Comparison of ENCODE assay signal across 21 cellular contexts in genomic region chr15:45948226-45948625, GRCh38.
DNase-seq lines count a peak whose midpoint lies in the region; ATAC-seq, FAIRE-seq and TF ChIP-seq lines count a peak whose summit lies in the region.
"Had no signal": no experiment of that assay in that cellular context is flagged by ENCODE, and none has a peak within 500 bp of the region (broad histone marks: within the 10 kb centered on the region; RNA-seq: fewer than 3 reads in every experiment).

No MANE protein-coding gene starts in this region.

- no peak overlapping the region for H2BK20ac ChIP-seq in H1 (ENCODE audit: low read length)

- H2AK5ac ChIP-seq in H1 (ENCODE audit: low read depth, low read length): no peak overlapping the region
- H2AK5ac ChIP-seq in neuronal stem cell (ENCODE audit: low read depth, low read length): no peak overlapping the region

- peak; percentile 63 for DNase-seq in activated CD4-positive, alpha-beta T cell treated with anti-CD3 and anti-CD28 coated beads, Interleukin-2, amount 10 ng/mL, durations not matched to agents 24 days and 14 days
- DNase-seq in activated CD4-positive, alpha-beta T cell treated with anti-CD3 and anti-CD28 coated beads, Interleukin-2, amount 50 U/mL, for 4 hours: no peak
- peak; percentile 33 for DNase-seq in MV-4-11 (lab: John Stamatoyannopoulos, UW)
- peak; percentile 13 to 45 for DNase-seq in H1 (ENCODE audit: low read depth in 1 of 2, low spot score in 2 of 2)
- no peak for DNase-seq in neuronal stem cell (ENCODE audit: low spot score)
- DNase-seq in OCI-M2 (lab: John Stamatoyannopoulos, UW; ENCODE audit: unreplicated experiment): no peak
- no peak for DNase-seq in stimulated activated CD4-positive, alpha-beta T cell treated with anti-CD3 and anti-CD28 coated beads, Interleukin-4, amount 100 ng/mL, for 24 hours
- no peak for DNase-seq in activated naive CD8-positive, alpha-beta T cell treated with anti-CD3 and anti-CD28 coated beads, Interleukin-2, amount 50 U/mL, for 24 hours
- DNase-seq: activated CD4-positive, alpha-beta T cell treated with anti-CD3 and anti-CD28 coated beads for 1 hour; activated T-cell treated with anti-CD3 and anti-CD28 coated beads, Interleukin-2, amount 50 U/mL, for 4 hours; brain microvascular endothelial cell; CD4-positive, alpha-beta T cell; GM23248; NCI-H1417 treated with DMSO at 0.1 percent for 48 hours; NCI-H524; right cardiac atrium; spleen; transverse colon had no signal

- peaks cover 2 to 16% (median 12%) of the 10 kb centered on the region in 4 experiments; a peak in 6 of 7 replicates for H3K4me1 ChIP-seq in H1 (replicated peaks in 1 of 4; ENCODE audit: control insufficient read depth in 3 of 4, insufficient read depth in 4 of 4, low read length in 3 of 4)
- H3K4me1 ChIP-seq in neuronal stem cell (ENCODE audit: control insufficient read depth in 2 of 2, insufficient read depth in 1 of 2, low read depth in 1 of 2, low read length in 2 of 2): peaks cover 0 to 8% of the 10 kb centered on the region in 2 donors
- H3K4me1 ChIP-seq: spleen, transverse colon had no signal

- H3K36me3 ChIP-seq in H1 (ENCODE audit: control insufficient read depth in 2 of 4, insufficient read depth in 4 of 4, low read length in 3 of 4) (no peaks in the 10 kb centered on the region), neuronal stem cell (replicated peaks in 1 of 2; ENCODE audit: control insufficient read depth in 2 of 2, insufficient read depth in 2 of 2, low read length in 2 of 2) (no peaks in the 10 kb centered on the region)
- H3K36me3 ChIP-seq: brain microvascular endothelial cell, spleen, transverse colon had no signal

- H3K14ac ChIP-seq in H1 (ENCODE audit: insufficient read length) (no peak overlapping the region), neuronal stem cell (ENCODE audit: low read length) (no peak overlapping the region)

- no peaks in the 10 kb centered on the region for H3K79me2 ChIP-seq in H1 (ENCODE audit: control insufficient read depth in 1 of 2, insufficient read depth in 2 of 2, low read length in 2 of 2)

- H3K9ac ChIP-seq in H1 (replicated peaks in 1 of 4; ENCODE audit: extremely low read depth in 1 of 4, low read depth in 3 of 4, low read length in 3 of 4) (no peak overlapping the region), neuronal stem cell (ENCODE audit: low read depth, low read length, poor library complexity) (no peak overlapping the region)
- H3K9ac ChIP-seq: GM23248 had no signal

- H2AFZ ChIP-seq in H1 (ENCODE audit: low read length): no peak overlapping the region
- H2AFZ ChIP-seq in neuronal stem cell (ENCODE audit: low read length): peak overlapping the region; percentile 36
- H2AFZ ChIP-seq: GM23248 had no signal

- TF ChIP-seq POLR2A in H1 (IDR thresholded peaks at IDR 0.05; ENCODE audit: control extremely low read depth in 1 of 2, low read depth in 2 of 2, low read length in 2 of 2): no peak

- no peak overlapping the region for H4K91ac ChIP-seq in H1 (replicated peaks; ENCODE audit: insufficient read length, low read length)
- no peak overlapping the region for H4K91ac ChIP-seq in neuronal stem cell (ENCODE audit: low read depth, low read length, poor library complexity)

- H3K27ac Mint-ChIP-seq in activated CD4-positive, alpha-beta T cell treated with anti-CD3 and anti-CD28 coated beads, Interleukin-2, amount 10 ng/mL, durations not matched to agents 24 days and 14 days: no peak overlapping the region
- H3K27ac Mint-ChIP-seq in activated naive CD8-positive, alpha-beta T cell treated with anti-CD3 and anti-CD28 coated beads, Interleukin-2, amount 50 U/mL, for 24 hours: no peak overlapping the region
- H3K27ac Mint-ChIP-seq: CD4-positive, alpha-beta T cell; IgD-negative memory B cell had no signal

- no peak for TF ChIP-seq CTCF in H1 (IDR thresholded peaks at IDR 0.05; ENCODE audit: control extremely low read depth in 1 of 3, insufficient read depth in 1 of 3, low read depth in 1 of 3, low read length in 3 of 3)

- 39% methylated on average over 3 of the region's 3 CpGs; no CpG with 5 or more reads in 1 of the 2 experiments for WGBS in H1 (ENCODE audit: extremely low coverage in 1 of 2, insufficient coverage in 1 of 2, insufficient read length in 1 of 2, insufficient replicate concordance in 2 of 2, low coverage in 1 of 2, low lambda C conversion rate in 2 of 2, missing lambda C conversion rate in 1 of 2), 2 experiments
- WGBS in neuronal stem cell (ENCODE audit: extremely low coverage in 2 of 2, insufficient read length in 2 of 2, insufficient replicate concordance in 1 of 2), 2 donors: no CpG with 5 or more reads among the region's 3 CpGs

- H4K5ac ChIP-seq in H1 (ENCODE audit: insufficient read length, low read depth, low read length): no peak overlapping the region

- H3K9me3 ChIP-seq in H1 (ENCODE audit: insufficient read depth in 2 of 2, low read depth in 1 of 2, low read length in 1 of 2): no peaks in the 10 kb centered on the region
- no peaks in the 10 kb centered on the region for H3K9me3 ChIP-seq in neuronal stem cell (replicated peaks in 1 of 2; ENCODE audit: control insufficient read depth in 2 of 2, insufficient read depth in 1 of 2, low read depth in 1 of 2, low read length in 2 of 2)
- H3K9me3 ChIP-seq: transverse colon had no signal

- H3K18ac ChIP-seq in H1 (ENCODE audit: extremely low read depth, low read length) (no peak overlapping the region), neuronal stem cell (ENCODE audit: low read length) (no peak overlapping the region)

- H3K23ac ChIP-seq in H1 (ENCODE audit: insufficient read length) (no peak overlapping the region), neuronal stem cell (ENCODE audit: low read depth, low read length, poor library complexity) (no peak overlapping the region)

- peaks cover 6% of the 10 kb centered on the region for H3K9me3 Mint-ChIP-seq in activated CD4-positive, alpha-beta T cell treated with anti-CD3 and anti-CD28 coated beads, Interleukin-2, amount 10 ng/mL, durations not matched to agents 24 days and 14 days
- no peaks in the 10 kb centered on the region for H3K9me3 Mint-ChIP-seq in activated naive CD8-positive, alpha-beta T cell treated with anti-CD3 and anti-CD28 coated beads, Interleukin-2, amount 50 U/mL, for 24 hours
- H3K9me3 Mint-ChIP-seq: activated T-cell treated with anti-CD3 and anti-CD28 coated beads, Interleukin-2, amount 50 U/mL, for 4 hours; neural crest cell had no signal

- H3K36me3 Mint-ChIP-seq in activated CD4-positive, alpha-beta T cell treated with anti-CD3 and anti-CD28 coated beads, Interleukin-2, amount 10 ng/mL, durations not matched to agents 24 days and 14 days (ENCODE audit: low read depth): no peaks in the 10 kb centered on the region
- no peaks in the 10 kb centered on the region for H3K36me3 Mint-ChIP-seq in activated naive CD8-positive, alpha-beta T cell treated with anti-CD3 and anti-CD28 coated beads, Interleukin-2, amount 50 U/mL, for 24 hours (ENCODE audit: low read depth)
- H3K36me3 Mint-ChIP-seq: IgD-negative memory B cell had no signal

- peak; percentile 36 for FAIRE-seq in H1 (lab: Jason Lieb, UNC)

- no peak for ATAC-seq in activated naive CD8-positive, alpha-beta T cell treated with anti-CD3 and anti-CD28 coated beads, Interleukin-2, amount 50 U/mL, for 24 hours
- ATAC-seq: activated T-cell treated with anti-CD3 and anti-CD28 coated beads, Interleukin-2, amount 50 U/mL, for 4 hours; right cardiac atrium had no signal

- intact Hi-C loops in activated CD4-positive, alpha-beta T cell treated with anti-CD3 and anti-CD28 coated beads, Interleukin-2, amount 10 ng/mL, durations not matched to agents 24 days and 14 days (cut with micrococcal nuclease): no loop called here

- no peaks in the 10 kb centered on the region for H3K27me3 Mint-ChIP-seq in activated CD4-positive, alpha-beta T cell treated with anti-CD3 and anti-CD28 coated beads, Interleukin-2, amount 10 ng/mL, durations not matched to agents 24 days and 14 days
- H3K27me3 Mint-ChIP-seq in activated naive CD8-positive, alpha-beta T cell treated with anti-CD3 and anti-CD28 coated beads, Interleukin-2, amount 50 U/mL, for 24 hours: no peaks in the 10 kb centered on the region
- H3K27me3 Mint-ChIP-seq: IgD-negative memory B cell had no signal

- no peak for TF ChIP-seq RAD21 in H1 (IDR thresholded peaks at IDR 0.05 in 1 of 2, conservative IDR thresholded peaks at IDR 0.05 in 1 of 2; ENCODE audit: low read depth in 2 of 2, low read length in 2 of 2)

- TF ChIP-seq EP300 in H1 (IDR thresholded peaks at IDR 0.05; ENCODE audit: borderline replicate concordance in 1 of 2, low read depth in 2 of 2, low read length in 2 of 2): no peak

- H3K4ac ChIP-seq in H1 (replicated peaks; ENCODE audit: insufficient read length, low read depth, low read length): no peak overlapping the region
- H3K4ac ChIP-seq in neuronal stem cell (ENCODE audit: low read length): no peak overlapping the region

- no peaks in the 10 kb centered on the region for H4K20me1 ChIP-seq in H1 (replicated peaks in 1 of 2; ENCODE audit: control insufficient read depth in 1 of 2, insufficient read depth in 2 of 2, low read length in 2 of 2)

- H3K27me3 ChIP-seq in H1 (replicated peaks in 1 of 4; ENCODE audit: control insufficient read depth in 3 of 4, extremely low read depth in 1 of 4, insufficient read depth in 3 of 4, low read length in 3 of 4) (no peaks in the 10 kb centered on the region), neuronal stem cell (ENCODE audit: control insufficient read depth in 3 of 3, insufficient read depth in 3 of 3, low read depth in 1 of 3, low read length in 3 of 3) (no peaks in the 10 kb centered on the region)
- H3K27me3 ChIP-seq: brain microvascular endothelial cell, spleen, transverse colon had no signal

- H2BK120ac ChIP-seq in H1 (replicated peaks; ENCODE audit: low read depth, low read length): no peak overlapping the region
- H2BK120ac ChIP-seq in neuronal stem cell (ENCODE audit: low read depth, low read length): no peak overlapping the region

- CTCF ChIA-PET in H1 (lab: Charles Lee; ENCODE audit: partially characterized antibody): no interaction called here

- H2BK5ac ChIP-seq in H1 (ENCODE audit: low read depth, low read length) (peak overlapping the region; percentile 85; the same call in 1 of the 2 replicates), neuronal stem cell (ENCODE audit: low read length) (no peak overlapping the region)

- H2BK15ac ChIP-seq in H1 (ENCODE audit: low read length) (no peak overlapping the region), neuronal stem cell (ENCODE audit: low read length) (no peak overlapping the region)

- H4K8ac ChIP-seq in H1 (ENCODE audit: extremely low read depth, insufficient read depth, low read length): no peak overlapping the region
- no peak overlapping the region for H4K8ac ChIP-seq in neuronal stem cell (ENCODE audit: low read depth, low read length)

- H3K4me2 ChIP-seq in H1 (ENCODE audit: insufficient read depth in 1 of 2, low read depth in 2 of 2, low read length in 2 of 2) (peak overlapping the region; percentile 48 to 81), neuronal stem cell (ENCODE audit: insufficient read depth, low read length, poor library complexity, severe bottlenecking) (no peak overlapping the region)

- H3K27ac ChIP-seq in H1 (ENCODE audit: low read depth, low read length) (no peak overlapping the region), neuronal stem cell (replicated peaks; ENCODE audit: low read length) (no peak overlapping the region)
- H3K27ac ChIP-seq: brain microvascular endothelial cell, GM23248, spleen, transverse colon had no signal

- H3K79me1 ChIP-seq in H1 (ENCODE audit: low read depth, low read length) (no peaks in the 10 kb centered on the region), neuronal stem cell (ENCODE audit: low read depth, low read length) (no peaks in the 10 kb centered on the region)

- H3K23me2 ChIP-seq in H1 (ENCODE audit: low read depth, low read length): no peaks in the 10 kb centered on the region

- H3K56ac ChIP-seq in H1 (replicated peaks; ENCODE audit: insufficient read length, low read depth, low read length): no peak overlapping the region

- POLR2A ChIA-PET in H1 (lab: Charles Lee; ENCODE audit: partially characterized antibody): interaction anchor here (1.3 kb wide), 1 partner anchor 12 kb away, joined by 5 read pairs; no protein-coding TSS in a partner anchor

- H2BK12ac ChIP-seq in H1 (ENCODE audit: low read depth, low read length): peak overlapping the region; percentile 40; the same call in 1 of the 2 replicates
- H2BK12ac ChIP-seq in neuronal stem cell (ENCODE audit: low read length): no peak overlapping the region

- peaks cover 2% of the 10 kb centered on the region for H3K4me1 Mint-ChIP-seq in activated CD4-positive, alpha-beta T cell treated with anti-CD3 and anti-CD28 coated beads, Interleukin-2, amount 10 ng/mL, durations not matched to agents 24 days and 14 days
- H3K4me1 Mint-ChIP-seq in activated naive CD8-positive, alpha-beta T cell treated with anti-CD3 and anti-CD28 coated beads, Interleukin-2, amount 50 U/mL, for 24 hours: no peaks in the 10 kb centered on the region
- H3K4me1 Mint-ChIP-seq: IgD-negative memory B cell had no signal

- H3K4me3 Mint-ChIP-seq in activated CD4-positive, alpha-beta T cell treated with anti-CD3 and anti-CD28 coated beads, Interleukin-2, amount 10 ng/mL, durations not matched to agents 24 days and 14 days: no peak overlapping the region
- H3K4me3 Mint-ChIP-seq in activated naive CD8-positive, alpha-beta T cell treated with anti-CD3 and anti-CD28 coated beads, Interleukin-2, amount 50 U/mL, for 24 hours: no peak overlapping the region
- H3K4me3 Mint-ChIP-seq: activated T-cell treated with anti-CD3 and anti-CD28 coated beads, Interleukin-2, amount 50 U/mL, for 4 hours; CD4-positive, alpha-beta T cell; IgD-negative memory B cell; neural crest cell had no signal

- H3K4me3 ChIP-seq in H1 (ENCODE audit: extremely low read depth in 1 of 4, insufficient read depth in 2 of 4, low read depth in 3 of 4, low read length in 4 of 4): peak overlapping the region in 1 of 4 experiments; percentile 30; a peak in 1 of 8 replicates
- H3K4me3 ChIP-seq in neuronal stem cell (ENCODE audit: low read length in 2 of 2): no peak overlapping the region
- H3K4me3 ChIP-seq: GM23248, lung, spleen, transverse colon had no signal

Comparison
In these comparisons a context has a peak if more than half of its experiments do, and no peak if none do; other contexts are left out.
1. DNase-seq: peak in activated CD4-positive, alpha-beta T cell treated with anti-CD3 and anti-CD28 coated beads, Interleukin-2, amount 10 ng/mL, durations not matched to agents 24 days and 14 days (single experiment), MV-4-11 (single experiment) and H1 (2 of 2); none in activated CD4-positive, alpha-beta T cell treated with anti-CD3 and anti-CD28 coated beads, Interleukin-2, amount 50 U/mL, for 4 hours (0 of 2), neuronal stem cell (single experiment), OCI-M2 (single experiment), stimulated activated CD4-positive, alpha-beta T cell treated with anti-CD3 and anti-CD28 coated beads, Interleukin-4, amount 100 ng/mL, for 24 hours (single experiment) and activated naive CD8-positive, alpha-beta T cell treated with anti-CD3 and anti-CD28 coated beads, Interleukin-2, amount 50 U/mL, for 24 hours (single experiment).